20 cellular contexts compared by ENCODE assay signal in genomic region chr2:99854236-99854852, GRCh38.
A peak's percentile ranks its signal among the peaks of the same experiment; 100 is the strongest.
DNase-seq lines count a peak whose midpoint lies in the region; ATAC-seq and TF ChIP-seq lines count a peak whose summit lies in the region.
"Had no signal": no experiment of that assay in that cellular context is flagged by ENCODE, and none has a peak within 500 bp of the region (broad histone marks: within the 10 kb centered on the region; RNA-seq: fewer than 3 reads in every experiment).

No MANE protein-coding gene starts in this region.

- no peak for TF ChIP-seq CTCF in nephron (IDR thresholded peaks at IDR 0.05; ENCODE audit: unreplicated experiment in 3 of 3)

- peaks cover 35% of the 10 kb centered on the region for H3K36me3 Mint-ChIP-seq in nephron (ENCODE audit: low read depth)
- no peaks in the 10 kb centered on the region for H3K36me3 Mint-ChIP-seq in activated T-cell treated with anti-CD3 and anti-CD28 coated beads, Interleukin-2, amount 50 U/mL, for 72 hours (ENCODE audit: insufficient read depth in 2 of 2)

- peaks cover 61% of the 10 kb centered on the region for H3K4me1 Mint-ChIP-seq in nephron
- no peaks in the 10 kb centered on the region for H3K4me1 Mint-ChIP-seq in activated T-cell treated with anti-CD3 and anti-CD28 coated beads, Interleukin-2, amount 50 U/mL, for 72 hours (ENCODE audit: low read depth)

- H3K4me3 Mint-ChIP-seq in nephron, result no peak overlapping the region
- H3K4me3 Mint-ChIP-seq in activated T-cell treated with anti-CD3 and anti-CD28 coated beads, Interleukin-2, amount 50 U/mL, for 72 hours, result no peak overlapping the region
- H3K4me3 Mint-ChIP-seq: CD4-positive, CD25-positive, alpha-beta regulatory T cell; IgD-negative memory B cell had no signal

- H3K27ac Mint-ChIP-seq in nephron, result peak overlapping the region in 2 of 3 experiments; percentile 22 to 62
- no peak overlapping the region for H3K27ac Mint-ChIP-seq in activated T-cell treated with anti-CD3 and anti-CD28 coated beads, Interleukin-2, amount 50 U/mL, for 72 hours
- H3K27ac Mint-ChIP-seq: CD4-positive, CD25-positive, alpha-beta regulatory T cell had no signal

- DNase-seq in EH (ENCODE audit: low read depth) (peak; percentile 68), M059J (ENCODE audit: low read depth) (peak; percentile 51), left lobe of liver (ENCODE audit: low spot score) (no peak), OCI-M1 (lab: John Stamatoyannopoulos, UW) (no peak)
- no peak for DNase-seq in activated T-cell treated with anti-CD3 and anti-CD28 coated beads, Interleukin-2, amount 50 U/mL, for 72 hours
- DNase-seq: CD4-positive, CD25-positive, alpha-beta regulatory T cell; DMS53; GDM1; HCEC 1CT; NCI-H1092; NCI-H1436; NCI-H187; NCI-H446; NCI-H524 treated with DMSO at 0.1 percent for 48 hours; NCI-H774; PC-3 had no signal

- H3K27me3 Mint-ChIP-seq in nephron (ENCODE audit: low read depth), result no peaks in the 10 kb centered on the region
- H3K27me3 Mint-ChIP-seq in activated T-cell treated with anti-CD3 and anti-CD28 coated beads, Interleukin-2, amount 50 U/mL, for 72 hours (ENCODE audit: low read depth), result no peaks in the 10 kb centered on the region
- H3K27me3 Mint-ChIP-seq: IgD-negative memory B cell had no signal

- ATAC-seq in left lobe of liver, result peak; percentile 17
- no peak for ATAC-seq in HG02885 (IDR thresholded peaks at IDR 0.05; ENCODE audit: poor library complexity, unreplicated experiment)
- ATAC-seq in activated T-cell treated with anti-CD3 and anti-CD28 coated beads, Interleukin-2, amount 50 U/mL, for 72 hours (replicated peaks in 1 of 2), result no peak
- ATAC-seq: PC-3, Right ventricle myocardium inferior had no signal

- peaks cover 3% of the 10 kb centered on the region for H3K9me3 Mint-ChIP-seq in nephron
- H3K9me3 Mint-ChIP-seq in activated T-cell treated with anti-CD3 and anti-CD28 coated beads, Interleukin-2, amount 50 U/mL, for 72 hours, result no peaks in the 10 kb centered on the region
- H3K9me3 Mint-ChIP-seq: IgD-negative memory B cell had no signal

Comparison
In these comparisons a context has a peak if more than half of its experiments do, and no peak if none do; other contexts are left out.
1. DNase-seq: peak in EH (single experiment) and M059J (single experiment); none in left lobe of liver (single experiment), OCI-M1 (single experiment) and activated T-cell treated with anti-CD3 and anti-CD28 coated beads, Interleukin-2, amount 50 U/mL, for 72 hours (0 of 2).